26 cellular contexts compared by ENCODE assay signal in the genomic region with DNA sequence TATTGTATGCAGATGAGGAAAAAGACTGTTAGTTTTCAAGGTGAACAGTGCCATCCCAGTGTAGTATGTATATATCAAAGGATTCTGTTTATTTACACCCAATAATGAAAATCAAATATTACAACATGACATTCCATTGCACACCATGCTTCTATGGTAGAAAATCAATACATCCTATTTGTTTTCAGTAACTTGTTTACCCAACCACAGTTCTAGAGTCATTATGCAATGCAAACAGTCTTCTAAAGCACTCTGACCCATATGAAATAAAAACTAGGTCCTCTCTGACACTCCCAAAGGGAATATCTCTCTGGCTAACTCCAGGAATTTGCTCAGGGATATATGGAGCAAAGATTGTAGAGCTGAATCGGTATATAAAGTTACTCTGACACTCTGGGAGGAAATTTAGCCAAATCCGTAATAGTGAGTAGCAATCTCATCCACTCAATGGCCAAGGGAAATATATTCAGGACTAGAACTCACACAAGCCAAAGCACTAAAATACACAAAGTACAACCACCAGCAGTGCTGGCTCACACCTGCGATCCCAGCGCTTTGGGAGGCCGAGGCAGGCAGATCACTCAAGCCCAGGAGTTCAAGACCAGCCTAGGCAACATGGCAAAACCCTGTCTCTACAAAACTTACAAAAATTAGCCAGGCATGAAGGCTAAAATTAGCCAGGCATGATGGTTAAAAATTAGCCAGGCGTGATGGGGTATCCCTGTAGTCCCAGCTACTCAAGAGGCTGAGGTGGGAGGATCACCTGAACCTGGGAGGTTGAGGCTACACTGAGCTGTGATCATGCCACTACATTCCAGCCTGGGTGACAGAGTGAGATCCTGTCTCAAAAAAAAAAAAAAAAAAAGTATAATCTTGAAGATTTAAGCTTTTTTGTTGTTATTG.
A peak's percentile ranks its signal among the peaks of the same experiment; 100 is the strongest.
DNase-seq lines count a peak whose midpoint lies in the region; ATAC-seq and TF ChIP-seq lines count a peak whose summit lies in the region.
"Had no signal": no experiment of that assay in that cellular context is flagged by ENCODE, and none has a peak within 500 bp of the region (broad histone marks: within the 10 kb centered on the region; RNA-seq: fewer than 3 reads in every experiment).

No MANE protein-coding gene starts in this region.

- CTCF ChIA-PET in PC-9 (lab: Charles Lee): no interaction called here

- no TSS peak for BruUV-seq in PC-9 (replicated peaks; lab: Mats Ljungman, UMichigan)

- DNase-seq in DMS53 (lab: John Stamatoyannopoulos, UW) (peak; percentile 49), PC-9 (peak in 1 of 2 experiments; percentile 74), left colon (no peak), renal cortical epithelial cell (ENCODE audit: low read depth) (peak; percentile 51), D341Med (ENCODE audit: low spot score) (no peak), NCI-H1417 (lab: John Stamatoyannopoulos, UW) (no peak)
- DNase-seq: activated CD8-positive, alpha-beta T cell treated with anti-CD3 and anti-CD28 coated beads, Interleukin-2, amount 10 ng/mL, durations not matched to agents 7 days and 5 days; activated naive CD4-positive, alpha-beta T cell; activated T-cell treated with anti-CD3 and anti-CD28 coated beads, Interleukin-2, amount 50 U/mL, for 24 hours; amygdala; glutamatergic neuron; GM23248; kidney glomerular epithelial cell; MM.1S; naive thymus-derived CD4-positive, alpha-beta T cell; NCI-H146; NCI-H774; SHP77; substantia nigra; T1000 had no signal

- no peaks in the 10 kb centered on the region for H3K9me3 ChIP-seq in PC-9 (ENCODE audit: insufficient read depth, low read depth)
- H3K9me3 ChIP-seq: Caco-2, vagina had no signal

- intact Hi-C loops in PC-9 (cut with micrococcal nuclease; ENCODE audit: unreplicated experiment) (no loop called here), left colon (cut with DNase I, micrococcal nuclease) (no loop called here)

- no peak overlapping the region for H3K27ac ChIP-seq in PC-9
- H3K27ac ChIP-seq: cardiac muscle cell, GM23248, parathyroid adenoma, vagina had no signal

- H3K4me1 ChIP-seq in PC-9 (replicated peaks; ENCODE audit: insufficient read depth): peaks cover 24% of the 10 kb centered on the region
- H3K4me1 ChIP-seq: parathyroid adenoma, vagina had no signal

- H3K4me3 ChIP-seq in PC-9: no peak overlapping the region
- H3K4me3 ChIP-seq: cardiac muscle cell, GM23248, vagina had no signal

- peak; percentile 94 for ATAC-seq in left colon
- no peak for ATAC-seq in GM19452 (IDR thresholded peaks at IDR 0.05; ENCODE audit: unreplicated experiment)
- ATAC-seq: activated CD4-positive, CD25-positive, alpha-beta regulatory T cell treated with anti-CD3 and anti-CD28 coated beads, Interleukin-2, amount 50 U/mL, for 24 hours; activated CD8-positive, alpha-beta T cell treated with anti-CD3 and anti-CD28 coated beads, Interleukin-2, amount 10 ng/mL, durations not matched to agents 7 days and 5 days; naive thymus-derived CD4-positive, alpha-beta T cell had no signal

- peaks cover 3% of the 10 kb centered on the region; the same call in 1 of the 2 replicates for H4K20me1 ChIP-seq in PC-9 (ENCODE audit: insufficient read depth)

- H3K27me3 ChIP-seq in PC-9 (ENCODE audit: insufficient read depth, low read depth): no peaks in the 10 kb centered on the region
- H3K27me3 ChIP-seq: cardiac muscle cell, vagina had no signal

- peak overlapping the region; percentile 36; the same call in 1 of the 2 replicates for H3K4me2 ChIP-seq in PC-9

- no peaks in the 10 kb centered on the region for H3K36me3 ChIP-seq in PC-9 (ENCODE audit: low read depth)
- H3K36me3 ChIP-seq: cardiac muscle cell, vagina had no signal

- no peak overlapping the region for H2AFZ ChIP-seq in PC-9
- H2AFZ ChIP-seq: GM23248, parathyroid adenoma had no signal

- no peaks in the 10 kb centered on the region for H3K9me2 ChIP-seq in PC-9 (ENCODE audit: insufficient read depth)

- 0 out of 2 replicates have a peak, but pooled peaks cover 13% of the 10 kb centered on the region for H3F3A ChIP-seq in PC-9 (ENCODE audit: insufficient read depth, low read depth)

- POLR2A ChIA-PET in PC-9 (lab: Charles Lee; ENCODE audit: unreplicated experiment): no interaction called here

- H3K79me2 ChIP-seq in PC-9 (ENCODE audit: low read depth): 0 out of 2 replicates have a peak, but pooled peaks cover 6% of the 10 kb centered on the region

- TF ChIP-seq CTCF in PC-9 (conservative IDR thresholded peaks at IDR 0.05): no peak

Comparison
In these comparisons a context has a peak if more than half of its experiments do, and no peak if none do; other contexts are left out.
1. DNase-seq: peak in DMS53 (single experiment) and renal cortical epithelial cell (single experiment); none in left colon (0 of 2), D341Med (single experiment) and NCI-H1417 (0 of 3).